Comparison of ENCODE assay signal across 19 cellular contexts in genomic region chr13:27665761-27666160, GRCh38.
"Had no signal": no experiment of that assay in that cellular context is flagged by ENCODE, and none has a peak within 500 bp of the region (broad histone marks: within the 10 kb centered on the region; RNA-seq: fewer than 3 reads in every experiment).

No MANE protein-coding gene starts in this region.

- H3K27me3 ChIP-seq: esophagus muscularis mucosa, ovary, suprapubic skin, tibial artery, upper lobe of left lung, uterus had no signal

- H3K9me3 Mint-ChIP-seq: dendritic cell treated with granulocyte-macrophage colony-stimulating factor and Interleukin-4, amounts not matched to agents 40 ng/mL and 50 ng/mL, for 4 days; effector memory CD8-positive, alpha-beta T cell; immature natural killer cell; naive thymus-derived CD4-positive, alpha-beta T cell; nephron progenitor cell had no signal

- H3K4me1 Mint-ChIP-seq: nephron progenitor cell had no signal

- H3K4me3 Mint-ChIP-seq: dendritic cell treated with granulocyte-macrophage colony-stimulating factor and Interleukin-4, amounts not matched to agents 40 ng/mL and 50 ng/mL, for 4 days; effector memory CD8-positive, alpha-beta T cell; immature natural killer cell; naive thymus-derived CD4-positive, alpha-beta T cell; nephron progenitor cell had no signal

- H3K27ac ChIP-seq: epithelial cell of prostate, esophagus muscularis mucosa, ovary, suprapubic skin, tibial artery, upper lobe of left lung, uterus had no signal

- H3K4me2 ChIP-seq: smooth muscle cell had no signal

- ATAC-seq: effector memory CD8-positive, alpha-beta T cell; left colon; left ventricle myocardium superior; naive thymus-derived CD4-positive, alpha-beta T cell; right cardiac atrium; stimulated activated naive CD8-positive, alpha-beta T cell treated with anti-CD3 and anti-CD28 coated beads, Interleukin-15, Interleukin-2, amounts not matched to agents 100 U/mL and 50 U/mL, for 24 hours had no signal

- H3K27ac Mint-ChIP-seq: dendritic cell treated with granulocyte-macrophage colony-stimulating factor and Interleukin-4, amounts not matched to agents 40 ng/mL and 50 ng/mL, for 4 days; immature natural killer cell; nephron progenitor cell had no signal

- H3K9me3 ChIP-seq: esophagus muscularis mucosa, ovary, suprapubic skin, tibial artery, upper lobe of left lung, uterus had no signal

- H3K36me3 ChIP-seq: ovary, uterus had no signal

- H3K4me1 ChIP-seq: upper lobe of left lung, uterus had no signal

- H3K4me3 ChIP-seq: esophagus muscularis mucosa, lung, ovary, smooth muscle cell, suprapubic skin, tibial artery, upper lobe of left lung, uterus had no signal

- H3K27me3 Mint-ChIP-seq: dendritic cell treated with granulocyte-macrophage colony-stimulating factor and Interleukin-4, amounts not matched to agents 40 ng/mL and 50 ng/mL, for 4 days; effector memory CD8-positive, alpha-beta T cell; naive thymus-derived CD4-positive, alpha-beta T cell had no signal

- DNase-seq: effector memory CD8-positive, alpha-beta T cell; immature natural killer cell; left colon; left ventricle myocardium superior; naive thymus-derived CD4-positive, alpha-beta T cell; nephron progenitor cell; ovary; stimulated activated CD4-positive, alpha-beta T cell treated with anti-CD3 and anti-CD28 coated beads, Interleukin-2, amount 100 ng/mL, for 48 hours; stimulated activated naive CD8-positive, alpha-beta T cell treated with anti-CD3 and anti-CD28 coated beads, Interleukin-15, Interleukin-2, amounts not matched to agents 100 U/mL and 50 U/mL, for 24 hours; tibial artery; uterus had no signal
